22 cellular contexts compared by ENCODE assay signal in the genomic region with DNA sequence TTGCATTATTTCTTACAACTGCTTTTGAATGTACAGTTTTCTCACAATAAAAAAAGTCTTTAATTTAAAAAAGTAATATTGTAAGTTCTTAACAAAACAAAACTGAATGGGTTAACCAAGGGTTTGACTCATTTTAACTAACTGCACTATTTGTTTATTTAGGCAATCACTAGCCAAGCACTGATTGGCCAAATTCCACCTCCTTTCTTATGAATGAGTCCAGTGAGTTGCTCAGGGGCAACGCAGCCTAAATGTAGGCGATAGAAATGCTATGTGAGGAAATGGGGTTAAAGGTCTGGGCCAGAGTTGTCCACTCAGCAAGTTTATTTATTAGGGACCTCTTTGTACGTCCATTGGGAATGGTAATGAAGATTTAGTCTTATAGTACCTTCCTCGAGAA.
"Had no signal": no experiment of that assay in that cellular context is flagged by ENCODE, and none has a peak within 500 bp of the region (broad histone marks: within the 10 kb centered on the region; RNA-seq: fewer than 3 reads in every experiment).

No MANE protein-coding gene starts in this region.

- H3K27me3 Mint-ChIP-seq: IgD-negative memory B cell had no signal

- H3K36me3 Mint-ChIP-seq: IgD-negative memory B cell had no signal

- H3K27ac ChIP-seq: HL-60, KMS-11 had no signal

- H3K27ac Mint-ChIP-seq: IgD-negative memory B cell had no signal

- H3K4me2 ChIP-seq: KMS-11 had no signal

- H3K4me3 ChIP-seq: K562 had no signal

- H3K9ac ChIP-seq: KMS-11 had no signal

- ATAC-seq: K562, SK-N-SH treated with all-trans-retinoic acid at 6 μM for 48 hours had no signal

- FAIRE-seq: HTR-8/SVneo, K562, RCC 7860 had no signal

- DNase-seq: Kasumi-1, NCI-H1092 treated with DMSO at 0.1 percent for 48 hours, NCI-H1436, NCI-H187, NCI-H2029, NCI-H2081 treated with DMSO at 0.1 percent for 48 hours, NCI-H2171, NCI-H226, NCI-H446, NCI-H510A, NCI-H524 treated with DMSO at 0.1 percent for 48 hours, NCI-H69, NCI-H774, RPMI8226, SHP77 had no signal

- H3K4me3 Mint-ChIP-seq: IgD-negative memory B cell had no signal
